ENCODE assay signal across 9 cellular contexts in genomic region chr22:43183496-43184263, GRCh38. TPM values are rescaled to one million over a fixed set of nuclear protein-coding genes. Genes with fewer than 3 reads are reported as not detected.
DNase-seq lines count a peak whose midpoint lies in the region; ATAC-seq and TF ChIP-seq lines count a peak whose summit lies in the region.
"Had no signal": no experiment of that assay in that cellular context is flagged by ENCODE, and none has a peak within 500 bp of the region (broad histone marks: within the 10 kb centered on the region; RNA-seq: fewer than 3 reads in every experiment).

No MANE protein-coding gene starts in this region.

- no peaks in the 10 kb centered on the region for H3K27me3 ChIP-seq in ascending aorta

- TF ChIP-seq CTCF in ascending aorta (IDR thresholded peaks at IDR 0.05), result no peak

- peaks cover 26% of the 10 kb centered on the region for H3K4me1 Mint-ChIP-seq in activated naive CD8-positive, alpha-beta T cell treated with anti-CD3 and anti-CD28 coated beads, Interleukin-2, amount 50 U/mL, for 24 hours

- H3K36me3 Mint-ChIP-seq in activated naive CD8-positive, alpha-beta T cell treated with anti-CD3 and anti-CD28 coated beads, Interleukin-2, amount 50 U/mL, for 24 hours (ENCODE audit: low read depth), result peaks cover 24% of the 10 kb centered on the region

- DNase-seq in CD1c-positive myeloid dendritic cell (ENCODE audit: extremely low spot score), result peak; percentile 67
- DNase-seq in HUDEP-2 (lab: John Stamatoyannopoulos, UW; ENCODE audit: unreplicated experiment in 76 of 76), result peak in 74 of 76 experiments; percentile 35 to 92 (median 74)
- no peak for DNase-seq in activated naive CD8-positive, alpha-beta T cell treated with anti-CD3 and anti-CD28 coated beads, Interleukin-2, amount 50 U/mL, for 24 hours
- DNase-seq in glomerular endothelial cell (ENCODE audit: extremely low read depth, low read depth, low spot score), result peak; percentile 42
- DNase-seq in ascending aorta (ENCODE audit: low spot score in 2 of 2), result no peak
- DNase-seq in NCI-H82 treated with DMSO at 0.1 percent for 48 hours (lab: John Stamatoyannopoulos, UW; ENCODE audit: unreplicated experiment), result no peak
- no peak for DNase-seq in NCI-H2171 treated with DMSO at 0.1 percent for 48 hours (lab: John Stamatoyannopoulos, UW)
- DNase-seq: H9 had no signal

- peaks cover 0 to 19% of the 10 kb centered on the region in 2 donors for H3K4me1 ChIP-seq in ascending aorta

- no peak for ATAC-seq in activated naive CD8-positive, alpha-beta T cell treated with anti-CD3 and anti-CD28 coated beads, Interleukin-2, amount 50 U/mL, for 24 hours
- ATAC-seq in HG02870 (IDR thresholded peaks at IDR 0.05; ENCODE audit: unreplicated experiment), result no peak

- peak overlapping the region; percentile 44 for H3K4me3 Mint-ChIP-seq in activated naive CD8-positive, alpha-beta T cell treated with anti-CD3 and anti-CD28 coated beads, Interleukin-2, amount 50 U/mL, for 24 hours

- intact Hi-C loops in ascending aorta (cut with DNase I), result loop anchor here (10.0 kb wide), 1 partner anchor 1109 kb away; the partner anchor contains the start of genes NAGA, PHETA2 and SMDT1

- H3K27ac ChIP-seq in ascending aorta, result no peak overlapping the region

- no peaks in the 10 kb centered on the region for H3K9me3 Mint-ChIP-seq in activated naive CD8-positive, alpha-beta T cell treated with anti-CD3 and anti-CD28 coated beads, Interleukin-2, amount 50 U/mL, for 24 hours
- H3K9me3 Mint-ChIP-seq: H9 had no signal

- H3K27me3 Mint-ChIP-seq in activated naive CD8-positive, alpha-beta T cell treated with anti-CD3 and anti-CD28 coated beads, Interleukin-2, amount 50 U/mL, for 24 hours, result no peaks in the 10 kb centered on the region

- no peak overlapping the region for H3K27ac Mint-ChIP-seq in activated naive CD8-positive, alpha-beta T cell treated with anti-CD3 and anti-CD28 coated beads, Interleukin-2, amount 50 U/mL, for 24 hours

- no peak overlapping the region for H3K4me3 ChIP-seq in ascending aorta

- H3K36me3 ChIP-seq in ascending aorta, result peaks cover 21 to 23% of the 10 kb centered on the region in 2 donors

- no peaks in the 10 kb centered on the region for H3K9me3 ChIP-seq in ascending aorta

RNA-seq across cellular contexts. Expression of gene TTLL12, which starts 3.3 kb away (rescaled TPM):
- total RNA-seq in glomerular endothelial cell (35.8 and 55.0 TPM in 2 replicates), ascending aorta (10.6 TPM)

RNA-seq across cellular contexts. Expression of gene TSPO, which starts 32.3 kb away (rescaled TPM):
- total RNA-seq in glomerular endothelial cell (682 and 1,000 TPM in 2 replicates), ascending aorta (961 TPM)

RNA-seq across cellular contexts. Expression of gene MCAT, which starts 40.5 kb away (rescaled TPM):
- total RNA-seq in glomerular endothelial cell (23.6 and 27.7 TPM in 2 replicates), ascending aorta (4.6 TPM)

Comparison
In these comparisons a context has a peak if more than half of its experiments do, and no peak if none do; other contexts are left out.
1. DNase-seq: peak in CD1c-positive myeloid dendritic cell (single experiment), HUDEP-2 (74 of 76) and glomerular endothelial cell (single experiment); none in activated naive CD8-positive, alpha-beta T cell treated with anti-CD3 and anti-CD28 coated beads, Interleukin-2, amount 50 U/mL, for 24 hours (single experiment), ascending aorta (0 of 2), NCI-H82 treated with DMSO at 0.1 percent for 48 hours (single experiment) and NCI-H2171 treated with DMSO at 0.1 percent for 48 hours (single experiment).